In genomic region chr3:43870110-43870509, GRCh38 we compare ENCODE assay signal across 16 cellular contexts.
DNase-seq lines count a peak whose midpoint lies in the region; TF ChIP-seq lines count a peak whose summit lies in the region.
"Had no signal": no experiment of that assay in that cellular context is flagged by ENCODE, and none has a peak within 500 bp of the region (broad histone marks: within the 10 kb centered on the region; RNA-seq: fewer than 3 reads in every experiment).

No MANE protein-coding gene starts in this region.

- DNase-seq in GM04504 (ENCODE audit: low read depth) (peak; percentile 40), SW 1271 (lab: John Stamatoyannopoulos, UW) (peak; percentile 63 to 87), fibroblast of mammary gland (ENCODE audit: low read depth) (peak; percentile 66), renal cortical epithelial cell (ENCODE audit: low read depth) (peak; percentile 93), NCI-H82 (lab: John Stamatoyannopoulos, UW) (no peak), DMS53 (lab: John Stamatoyannopoulos, UW) (no peak), HPDE6-E6E7 (ENCODE audit: extremely low spot score) (no peak)
- DNase-seq in activated CD4-positive, CD25-positive, alpha-beta regulatory T cell treated with anti-CD3 and anti-CD28 coated beads, Interleukin-2, amount 50 U/mL, for 72 hours: no peak
- DNase-seq: activated T-cell treated with anti-CD3 and anti-CD28 coated beads for 4 hours; effector CD8-positive, alpha-beta T cell; GDM1; left ventricle myocardium inferior; NCI-H524; small intestine; stimulated activated naive CD4-positive, alpha-beta T cell had no signal

- no peak overlapping the region for H3K4me3 ChIP-seq in fibroblast of mammary gland (ENCODE audit: control insufficient read depth, low read depth, low read length)
- H3K4me3 ChIP-seq: K562, left ventricle myocardium inferior had no signal

- no peak for TF ChIP-seq CTCF in fibroblast of mammary gland (conservative IDR thresholded peaks at IDR 0.05; ENCODE audit: control insufficient read depth, insufficient read depth, low read depth, low read length)

Comparison
In these comparisons a context has a peak if more than half of its experiments do, and no peak if none do; other contexts are left out.
1. DNase-seq: peak in GM04504 (single experiment), SW 1271 (2 of 2), fibroblast of mammary gland (single experiment) and renal cortical epithelial cell (single experiment); none in activated CD4-positive, CD25-positive, alpha-beta regulatory T cell treated with anti-CD3 and anti-CD28 coated beads, Interleukin-2, amount 50 U/mL, for 72 hours (single experiment), NCI-H82 (single experiment), DMS53 (single experiment) and HPDE6-E6E7 (single experiment).